Comparison of ENCODE assay signal across 26 cellular contexts in genomic region chr7:157890921-157891401, GRCh38.
DNase-seq lines count a peak whose midpoint lies in the region; ATAC-seq, FAIRE-seq and TF ChIP-seq lines count a peak whose summit lies in the region.
"Had no signal": no experiment of that assay in that cellular context is flagged by ENCODE, and none has a peak within 500 bp of the region (broad histone marks: within the 10 kb centered on the region; RNA-seq: fewer than 3 reads in every experiment).

No MANE protein-coding gene starts in this region.

- no peak overlapping the region for H2AFZ ChIP-seq in HepG2 (ENCODE audit: low read length)
- H2AFZ ChIP-seq: GM23338 had no signal

- H3K9me3 ChIP-seq in BLaER1 treated with 17β-estradiol and CSF1 and Interleukin-3, amounts not matched to agents 10 nM and 100 nM (replicated peaks in 1 of 11): no peaks in the 10 kb centered on the region
- H3K9me3 ChIP-seq in HepG2 (ENCODE audit: low read length): no peaks in the 10 kb centered on the region
- H3K9me3 ChIP-seq: Caco-2, heart left ventricle, MG63 had no signal

- H3K4me3 Mint-ChIP-seq in activated CD4-positive, alpha-beta T cell treated with anti-CD3 and anti-CD28 coated beads, Interleukin-2, amount 10 ng/mL, durations not matched to agents 7 days and 5 days: no peak overlapping the region
- H3K4me3 Mint-ChIP-seq in activated CD4-positive, alpha-beta T cell treated with anti-CD3 and anti-CD28 coated beads, Interleukin-2, amount 10 ng/mL, durations not matched to agents 24 days and 14 days: no peak overlapping the region
- H3K4me3 Mint-ChIP-seq in T-helper 2 cell treated with Interferon-gamma antibody and Interleukin-4, amounts not matched to agents 5 μg/mL and 100 μg/mL, for 36 hours: peak overlapping the region; percentile 29
- H3K4me3 Mint-ChIP-seq in activated T-helper 1 cell treated with anti-CD3 and anti-CD28 coated beads, Interleukin-12 subunit alpha, Interleukin-12 subunit beta, Interleukin-2, Interleukin-4 antibody, amounts not matched to agents 30 ng/mL and 10 ng/mL and 1 ng/mL, durations not matched to agents 14 hours and 24 hours and 36 hours: no peak overlapping the region
- H3K4me3 Mint-ChIP-seq: brain, GM23338 had no signal

- H3K9ac ChIP-seq in BLaER1 treated with 17β-estradiol and CSF1 and Interleukin-3, amounts not matched to agents 10 nM and 100 nM: no peak overlapping the region
- H3K9ac ChIP-seq in HepG2 (ENCODE audit: insufficient read depth, low read depth, low read length): no peak overlapping the region

- in situ Hi-C loops in HepG2 (cut with HindIII; ENCODE audit: extremely low pct_ligation_motif_present, low pct_unique_long_range_greater_than_20kb): no loop called here

- CTCF ChIA-PET in activated CD4-positive, alpha-beta T cell treated with anti-CD3 and anti-CD28 coated beads, Interleukin-2, amount 10 ng/mL, durations not matched to agents 7 days and 5 days (lab: Charles Lee): no interaction called here
- CTCF ChIA-PET in HepG2 (lab: Yijun Ruan, JAX; ENCODE audit: low intra/inter-chr PET ratio, low total read pairs): no interaction called here

- no peaks in the 10 kb centered on the region for H4K20me1 ChIP-seq in BLaER1 treated with 17β-estradiol and CSF1 and Interleukin-3, amounts not matched to agents 10 nM and 100 nM
- 0 out of 2 replicates have a peak, but pooled peaks cover 2% of the 10 kb centered on the region for H4K20me1 ChIP-seq in HepG2 (ENCODE audit: insufficient read depth, low read length)

- no peak for FAIRE-seq in HepG2 (lab: Jason Lieb, UNC)
- FAIRE-seq: A204.1, GM18507 had no signal

- H3K36me3 ChIP-seq in BLaER1 treated with 17β-estradiol and CSF1 and Interleukin-3, amounts not matched to agents 10 nM and 100 nM: no peaks in the 10 kb centered on the region
- no peaks in the 10 kb centered on the region for H3K36me3 ChIP-seq in HepG2 (replicated peaks in 1 of 2; ENCODE audit: control insufficient read depth in 1 of 2, insufficient read depth in 2 of 2, low read length in 2 of 2)
- H3K36me3 ChIP-seq: heart left ventricle, MG63 had no signal

- H3K9me3 Mint-ChIP-seq in activated CD4-positive, alpha-beta T cell treated with anti-CD3 and anti-CD28 coated beads, Interleukin-2, amount 10 ng/mL, durations not matched to agents 7 days and 5 days: no peaks in the 10 kb centered on the region
- no peaks in the 10 kb centered on the region for H3K9me3 Mint-ChIP-seq in activated CD4-positive, alpha-beta T cell treated with anti-CD3 and anti-CD28 coated beads, Interleukin-2, amount 10 ng/mL, durations not matched to agents 24 days and 14 days
- H3K9me3 Mint-ChIP-seq in T-helper 2 cell treated with Interferon-gamma antibody and Interleukin-4, amounts not matched to agents 5 μg/mL and 100 μg/mL, for 36 hours: no peaks in the 10 kb centered on the region
- peaks cover 5% of the 10 kb centered on the region for H3K9me3 Mint-ChIP-seq in activated T-helper 1 cell treated with anti-CD3 and anti-CD28 coated beads, Interleukin-12 subunit alpha, Interleukin-12 subunit beta, Interleukin-2, Interleukin-4 antibody, amounts not matched to agents 30 ng/mL and 10 ng/mL and 1 ng/mL, durations not matched to agents 14 hours and 24 hours and 36 hours

- peak overlapping the region; percentile 75 for H3K27ac Mint-ChIP-seq in activated CD4-positive, alpha-beta T cell treated with anti-CD3 and anti-CD28 coated beads, Interleukin-2, amount 10 ng/mL, durations not matched to agents 7 days and 5 days
- H3K27ac Mint-ChIP-seq in activated CD4-positive, alpha-beta T cell treated with anti-CD3 and anti-CD28 coated beads, Interleukin-2, amount 10 ng/mL, durations not matched to agents 24 days and 14 days: no peak overlapping the region
- H3K27ac Mint-ChIP-seq in T-helper 2 cell treated with Interferon-gamma antibody and Interleukin-4, amounts not matched to agents 5 μg/mL and 100 μg/mL, for 36 hours: no peak overlapping the region
- H3K27ac Mint-ChIP-seq in activated T-helper 1 cell treated with anti-CD3 and anti-CD28 coated beads, Interleukin-12 subunit alpha, Interleukin-12 subunit beta, Interleukin-2, Interleukin-4 antibody, amounts not matched to agents 30 ng/mL and 10 ng/mL and 1 ng/mL, durations not matched to agents 14 hours and 24 hours and 36 hours: no peak overlapping the region
- H3K27ac Mint-ChIP-seq: GM23338 had no signal

- H3K36me3 Mint-ChIP-seq in activated CD4-positive, alpha-beta T cell treated with anti-CD3 and anti-CD28 coated beads, Interleukin-2, amount 10 ng/mL, durations not matched to agents 7 days and 5 days (ENCODE audit: low read depth): no peaks in the 10 kb centered on the region
- H3K36me3 Mint-ChIP-seq in activated CD4-positive, alpha-beta T cell treated with anti-CD3 and anti-CD28 coated beads, Interleukin-2, amount 10 ng/mL, durations not matched to agents 24 days and 14 days (ENCODE audit: low read depth): no peaks in the 10 kb centered on the region
- H3K36me3 Mint-ChIP-seq in T-helper 2 cell treated with Interferon-gamma antibody and Interleukin-4, amounts not matched to agents 5 μg/mL and 100 μg/mL, for 36 hours (ENCODE audit: low read depth): no peaks in the 10 kb centered on the region
- no peaks in the 10 kb centered on the region for H3K36me3 Mint-ChIP-seq in activated T-helper 1 cell treated with anti-CD3 and anti-CD28 coated beads, Interleukin-12 subunit alpha, Interleukin-12 subunit beta, Interleukin-2, Interleukin-4 antibody, amounts not matched to agents 30 ng/mL and 10 ng/mL and 1 ng/mL, durations not matched to agents 14 hours and 24 hours and 36 hours (ENCODE audit: low read depth)
- H3K36me3 Mint-ChIP-seq: brain had no signal

- TF ChIP-seq EP300 in HepG2 (IDR thresholded peaks at IDR 0.05; ENCODE audit: low read depth in 2 of 2, low read length in 2 of 2) (no peak), HepG2 (CRISPR knock-in tag; IDR thresholded peaks at IDR 0.05; ENCODE audit: borderline replicate concordance) (no peak)

- H3K4me3 ChIP-seq in BLaER1 treated with 17β-estradiol and CSF1 and Interleukin-3, amounts not matched to agents 10 nM and 100 nM: no peak overlapping the region
- no peak overlapping the region for H3K4me3 ChIP-seq in HepG2 (replicated peaks in 1 of 3; ENCODE audit: insufficient read depth in 1 of 3, low read depth in 2 of 3, low read length in 3 of 3)
- H3K4me3 ChIP-seq: GM23338, heart left ventricle, MG63, skin epidermis had no signal

- H3K4me2 ChIP-seq in BLaER1 treated with 17β-estradiol and CSF1 and Interleukin-3, amounts not matched to agents 10 nM and 100 nM: peak overlapping the region; percentile 42 to 82 (median 76)
- H3K4me2 ChIP-seq in HepG2 (ENCODE audit: low read depth, low read length): no peak overlapping the region
- H3K4me2 ChIP-seq: GM23338 had no signal

- no TSS peak for BruUV-seq in HepG2 (replicated peaks; lab: Mats Ljungman, UMichigan)

- ATAC-seq in HepG2: peak; percentile 88
- no peak for ATAC-seq in HG02852 (IDR thresholded peaks at IDR 0.05; ENCODE audit: unreplicated experiment)
- ATAC-seq: GM23338, heart left ventricle had no signal

- no peak for TF ChIP-seq CTCF in HepG2 (CRISPR knock-in tag; IDR thresholded peaks at IDR 0.05)

- H3K79me2 ChIP-seq in HepG2 (ENCODE audit: insufficient read depth, low read length): no peaks in the 10 kb centered on the region

- intact Hi-C loops in activated CD4-positive, alpha-beta T cell treated with anti-CD3 and anti-CD28 coated beads, Interleukin-2, amount 10 ng/mL, durations not matched to agents 24 days and 14 days (cut with micrococcal nuclease): no loop called here
- intact Hi-C loops in HepG2 (cut with micrococcal nuclease; ENCODE audit: unreplicated experiment): no loop called here
- intact Hi-C loops in activated T-helper 1 cell treated with anti-CD3 and anti-CD28 coated beads, Interleukin-12 subunit alpha, Interleukin-12 subunit beta, Interleukin-2, Interleukin-4 antibody, amounts not matched to agents 30 ng/mL and 10 ng/mL and 1 ng/mL, durations not matched to agents 14 hours and 24 hours and 36 hours (cut with micrococcal nuclease): no loop called here

- H3K27ac ChIP-seq in BLaER1 treated with 17β-estradiol and CSF1 and Interleukin-3, amounts not matched to agents 10 nM and 100 nM: no peak overlapping the region
- no peak overlapping the region for H3K27ac ChIP-seq in HepG2 (ENCODE audit: extremely low read length, insufficient read depth, low read length)
- H3K27ac ChIP-seq: heart left ventricle, skin epidermis had no signal

- H3K4me1 ChIP-seq in BLaER1 treated with 17β-estradiol and CSF1 and Interleukin-3, amounts not matched to agents 10 nM and 100 nM: peaks cover 13 to 56% (median 37%) of the 10 kb centered on the region in 10 experiments
- peaks cover 15% of the 10 kb centered on the region for H3K4me1 ChIP-seq in HepG2 (ENCODE audit: insufficient read depth, low read length)
- H3K4me1 ChIP-seq: Caco-2, heart left ventricle had no signal

- TF ChIP-seq RAD21 in HepG2 (CRISPR knock-in tag; IDR thresholded peaks at IDR 0.05): no peak

- DNase-seq in activated CD4-positive, alpha-beta T cell treated with anti-CD3 and anti-CD28 coated beads, Interleukin-2, amount 10 ng/mL, durations not matched to agents 7 days and 5 days: peak; percentile 31
- no peak for DNase-seq in activated CD4-positive, alpha-beta T cell treated with anti-CD3 and anti-CD28 coated beads, Interleukin-2, amount 10 ng/mL, durations not matched to agents 24 days and 14 days
- DNase-seq in T-helper 2 cell treated with Interferon-gamma antibody and Interleukin-4, amounts not matched to agents 5 μg/mL and 100 μg/mL, for 36 hours (ENCODE audit: low spot score): no peak
- DNase-seq in HepG2 (ENCODE audit: low spot score) (no peak), mucosa of gallbladder (ENCODE audit: low spot score) (no peak)
- DNase-seq in activated T-helper 1 cell treated with anti-CD3 and anti-CD28 coated beads, Interleukin-12 subunit alpha, Interleukin-12 subunit beta, Interleukin-2, Interleukin-4 antibody, amounts not matched to agents 30 ng/mL and 10 ng/mL and 1 ng/mL, durations not matched to agents 14 hours and 24 hours and 36 hours (ENCODE audit: low spot score): no peak
- DNase-seq: activated CD8-positive, alpha-beta memory T cell treated with anti-CD3 and anti-CD28 coated beads, Interleukin-2, amount 50 U/mL, for 4 hours; AML-193; Caco-2; effector CD8-positive, alpha-beta T cell; foreskin fibroblast; heart left ventricle; mammary epithelial cell; MG63; NCI-H2081 treated with DMSO at 0.1 percent for 48 hours; occipital lobe; OCI-M1; stimulated activated CD4-positive, alpha-beta T cell treated with anti-CD3 and anti-CD28 coated beads, Interleukin-1b, Interleukin-23, amount 100 ng/mL, for 48 hours; substantia nigra had no signal

- TF ChIP-seq POLR2A in HepG2 (IDR thresholded peaks at IDR 0.05; ENCODE audit: insufficient read depth in 1 of 2, low read depth in 2 of 2, low read length in 2 of 2): no peak

- no peaks in the 10 kb centered on the region for H3K27me3 ChIP-seq in BLaER1 treated with 17β-estradiol and CSF1 and Interleukin-3, amounts not matched to agents 10 nM and 100 nM
- no peaks in the 10 kb centered on the region for H3K27me3 ChIP-seq in HepG2 (ENCODE audit: control insufficient read depth in 1 of 2, insufficient read depth in 2 of 2, low read length in 2 of 2)
- H3K27me3 ChIP-seq: MG63 had no signal

- POLR2A ChIA-PET in activated CD4-positive, alpha-beta T cell treated with anti-CD3 and anti-CD28 coated beads, Interleukin-2, amount 10 ng/mL, durations not matched to agents 7 days and 5 days (lab: Charles Lee): no interaction called here
- POLR2A ChIA-PET in HepG2 (lab: Yijun Ruan, JAX): no interaction called here

- no peaks in the 10 kb centered on the region for H3K27me3 Mint-ChIP-seq in activated CD4-positive, alpha-beta T cell treated with anti-CD3 and anti-CD28 coated beads, Interleukin-2, amount 10 ng/mL, durations not matched to agents 7 days and 5 days
- no peaks in the 10 kb centered on the region for H3K27me3 Mint-ChIP-seq in activated CD4-positive, alpha-beta T cell treated with anti-CD3 and anti-CD28 coated beads, Interleukin-2, amount 10 ng/mL, durations not matched to agents 24 days and 14 days
- H3K27me3 Mint-ChIP-seq in T-helper 2 cell treated with Interferon-gamma antibody and Interleukin-4, amounts not matched to agents 5 μg/mL and 100 μg/mL, for 36 hours (ENCODE audit: low read depth): no peaks in the 10 kb centered on the region
- peaks cover 1% of the 10 kb centered on the region for H3K27me3 Mint-ChIP-seq in activated T-helper 1 cell treated with anti-CD3 and anti-CD28 coated beads, Interleukin-12 subunit alpha, Interleukin-12 subunit beta, Interleukin-2, Interleukin-4 antibody, amounts not matched to agents 30 ng/mL and 10 ng/mL and 1 ng/mL, durations not matched to agents 14 hours and 24 hours and 36 hours (ENCODE audit: insufficient read depth)
- H3K27me3 Mint-ChIP-seq: brain had no signal

- WGBS in HepG2 (ENCODE audit: low lambda C conversion rate): 62% methylated on average over 7 of the region's 9 CpGs

- H3K4me1 Mint-ChIP-seq in activated CD4-positive, alpha-beta T cell treated with anti-CD3 and anti-CD28 coated beads, Interleukin-2, amount 10 ng/mL, durations not matched to agents 7 days and 5 days: peaks cover 11% of the 10 kb centered on the region
- peaks cover 6% of the 10 kb centered on the region for H3K4me1 Mint-ChIP-seq in activated CD4-positive, alpha-beta T cell treated with anti-CD3 and anti-CD28 coated beads, Interleukin-2, amount 10 ng/mL, durations not matched to agents 24 days and 14 days
- peaks cover 6% of the 10 kb centered on the region for H3K4me1 Mint-ChIP-seq in T-helper 2 cell treated with Interferon-gamma antibody and Interleukin-4, amounts not matched to agents 5 μg/mL and 100 μg/mL, for 36 hours (ENCODE audit: low read depth)
- peaks cover 6% of the 10 kb centered on the region for H3K4me1 Mint-ChIP-seq in activated T-helper 1 cell treated with anti-CD3 and anti-CD28 coated beads, Interleukin-12 subunit alpha, Interleukin-12 subunit beta, Interleukin-2, Interleukin-4 antibody, amounts not matched to agents 30 ng/mL and 10 ng/mL and 1 ng/mL, durations not matched to agents 14 hours and 24 hours and 36 hours (ENCODE audit: low read depth)
- H3K4me1 Mint-ChIP-seq: GM23338 had no signal
